In genomic region chr17:39793473-39793872, GRCh38 we compare ENCODE assay signal across 19 cellular contexts. TPM values are rescaled to one million over a fixed set of nuclear protein-coding genes. Genes with fewer than 3 reads are reported as not detected.
DNase-seq lines count a peak whose midpoint lies in the region; ATAC-seq and TF ChIP-seq lines count a peak whose summit lies in the region.
"Had no signal": no experiment of that assay in that cellular context is flagged by ENCODE, and none has a peak within 500 bp of the region (broad histone marks: within the 10 kb centered on the region; RNA-seq: fewer than 3 reads in every experiment).

No MANE protein-coding gene starts in this region.

- peaks cover 32% of the 10 kb centered on the region for H3K36me3 Mint-ChIP-seq in activated naive CD4-positive, alpha-beta T cell treated with anti-CD3 and anti-CD28 coated beads, Interleukin-2, amount 50 U/mL, for 24 hours
- peaks cover 5% of the 10 kb centered on the region for H3K36me3 Mint-ChIP-seq in T-helper 17 cell (ENCODE audit: low read depth)
- H3K36me3 Mint-ChIP-seq in central memory CD8-positive, alpha-beta T cell (ENCODE audit: insufficient read depth), result peaks cover 36% of the 10 kb centered on the region

- H3K23ac ChIP-seq in neuronal stem cell (ENCODE audit: low read depth, low read length, poor library complexity), result no peak overlapping the region

- H3K4me3 ChIP-seq in neuronal stem cell (ENCODE audit: low read length in 2 of 2) (no peak overlapping the region), PC-3 (ENCODE audit: low read length) (no peak overlapping the region)
- H3K4me3 ChIP-seq: lower lobe of right lung, thyroid gland had no signal

- H3K27me3 Mint-ChIP-seq in activated naive CD4-positive, alpha-beta T cell treated with anti-CD3 and anti-CD28 coated beads, Interleukin-2, amount 50 U/mL, for 24 hours, result no peaks in the 10 kb centered on the region
- no peaks in the 10 kb centered on the region for H3K27me3 Mint-ChIP-seq in T-helper 17 cell
- H3K27me3 Mint-ChIP-seq in central memory CD8-positive, alpha-beta T cell, result no peaks in the 10 kb centered on the region

- H2BK5ac ChIP-seq in neuronal stem cell (ENCODE audit: low read length), result no peak overlapping the region

- no CpG with 5 or more reads among the region's 2 CpGs for WGBS in neuronal stem cell (ENCODE audit: extremely low coverage in 2 of 2, insufficient read length in 2 of 2, insufficient replicate concordance in 1 of 2), 2 donors

- H2AFZ ChIP-seq in neuronal stem cell (ENCODE audit: low read length) (no peak overlapping the region), PC-3 (ENCODE audit: low read length) (no peak overlapping the region)

- H3K36me3 ChIP-seq in neuronal stem cell (replicated peaks in 1 of 2; ENCODE audit: control insufficient read depth in 2 of 2, insufficient read depth in 2 of 2, low read length in 2 of 2), result no peaks in the 10 kb centered on the region
- no peaks in the 10 kb centered on the region for H3K36me3 ChIP-seq in PC-3 (ENCODE audit: low read depth, low read length)
- H3K36me3 ChIP-seq: lower lobe of right lung, thyroid gland had no signal

- no peak overlapping the region for H2AK5ac ChIP-seq in neuronal stem cell (ENCODE audit: low read depth, low read length)

- no peak overlapping the region for H4K91ac ChIP-seq in neuronal stem cell (ENCODE audit: low read depth, low read length, poor library complexity)

- TF ChIP-seq CTCF in PC-3 (conservative IDR thresholded peaks at IDR 0.05; ENCODE audit: low read depth, low read length), result no peak

- H3K4me3 Mint-ChIP-seq in activated naive CD4-positive, alpha-beta T cell treated with anti-CD3 and anti-CD28 coated beads, Interleukin-2, amount 50 U/mL, for 24 hours, result peak overlapping the region; percentile 51
- peak overlapping the region; percentile 89 for H3K4me3 Mint-ChIP-seq in T-helper 17 cell
- H3K4me3 Mint-ChIP-seq in central memory CD8-positive, alpha-beta T cell, result peak overlapping the region; percentile 70

- no peaks in the 10 kb centered on the region for H3F3A ChIP-seq in PC-3 (ENCODE audit: low read length, unreplicated experiment)

- H3K4ac ChIP-seq in neuronal stem cell (ENCODE audit: low read length), result no peak overlapping the region

- no peak overlapping the region for H2BK120ac ChIP-seq in neuronal stem cell (ENCODE audit: low read depth, low read length)

- no peak overlapping the region for H3K14ac ChIP-seq in neuronal stem cell (ENCODE audit: low read length)

- H3K4me2 ChIP-seq in neuronal stem cell (ENCODE audit: insufficient read depth, low read length, poor library complexity, severe bottlenecking) (no peak overlapping the region), PC-3 (ENCODE audit: low read length) (no peak overlapping the region)

- H3K9me2 ChIP-seq in PC-3 (replicated peaks; ENCODE audit: low read length), result no peaks in the 10 kb centered on the region

- H3K9ac ChIP-seq in neuronal stem cell (ENCODE audit: low read depth, low read length, poor library complexity) (no peak overlapping the region), PC-3 (ENCODE audit: low read length) (no peak overlapping the region)

- no peak for ATAC-seq in T-helper 17 cell
- ATAC-seq in central memory CD8-positive, alpha-beta T cell (replicated peaks; ENCODE audit: extremely low read depth, poor library complexity, severe bottlenecking), result no peak
- no peak for ATAC-seq in HG03139 (IDR thresholded peaks at IDR 0.05; ENCODE audit: unreplicated experiment)
- ATAC-seq in PC-3, result no peak
- ATAC-seq: Right ventricle myocardium inferior had no signal

- peaks cover 75% of the 10 kb centered on the region for H3K4me1 Mint-ChIP-seq in activated naive CD4-positive, alpha-beta T cell treated with anti-CD3 and anti-CD28 coated beads, Interleukin-2, amount 50 U/mL, for 24 hours
- H3K4me1 Mint-ChIP-seq in T-helper 17 cell, result peaks cover 52% of the 10 kb centered on the region
- peaks cover 63% of the 10 kb centered on the region for H3K4me1 Mint-ChIP-seq in central memory CD8-positive, alpha-beta T cell

- H3K27me3 ChIP-seq in neuronal stem cell (ENCODE audit: control insufficient read depth in 3 of 3, insufficient read depth in 3 of 3, low read depth in 1 of 3, low read length in 3 of 3), result peaks cover 0 to 55% (median 0%) of the 10 kb centered on the region in 3 experiments
- H3K27me3 ChIP-seq in PC-3 (ENCODE audit: low read length), result peaks cover 8% of the 10 kb centered on the region; the same call in 1 of the 2 replicates
- H3K27me3 ChIP-seq: thyroid gland had no signal

- intact Hi-C loops in PC-3 (cut with micrococcal nuclease), result no loop called here

- H3K79me1 ChIP-seq in neuronal stem cell (ENCODE audit: low read depth, low read length), result no peaks in the 10 kb centered on the region

- no peak overlapping the region for H2BK12ac ChIP-seq in neuronal stem cell (ENCODE audit: low read length)

- H4K20me1 ChIP-seq in PC-3 (ENCODE audit: low read length), result no peaks in the 10 kb centered on the region

- H3K9me3 ChIP-seq in T-helper 17 cell (ENCODE audit: control insufficient read depth, low read length, poor library complexity, severe bottlenecking), result no peaks in the 10 kb centered on the region
- H3K9me3 ChIP-seq in neuronal stem cell (replicated peaks in 1 of 2; ENCODE audit: control insufficient read depth in 2 of 2, insufficient read depth in 1 of 2, low read depth in 1 of 2, low read length in 2 of 2), result no peaks in the 10 kb centered on the region
- H3K9me3 ChIP-seq in PC-3 (ENCODE audit: low read length), result no peaks in the 10 kb centered on the region
- H3K9me3 ChIP-seq: lower lobe of right lung, thyroid gland had no signal

- no peak for DNase-seq in activated naive CD4-positive, alpha-beta T cell treated with anti-CD3 and anti-CD28 coated beads, Interleukin-2, amount 50 U/mL, for 16 hours
- no peak for DNase-seq in T-helper 17 cell
- no peak for DNase-seq in central memory CD8-positive, alpha-beta T cell (ENCODE audit: low spot score in 2 of 2)
- no peak for DNase-seq in neuronal stem cell (ENCODE audit: low spot score)
- DNase-seq in NCI-H69 (lab: John Stamatoyannopoulos, UW), result no peak
- DNase-seq in PC-3, result no peak
- DNase-seq: lower lobe of right lung, NCI-H2107, NCI-H82, T1000, thyroid gland had no signal

- H3K27ac Mint-ChIP-seq in activated naive CD4-positive, alpha-beta T cell treated with anti-CD3 and anti-CD28 coated beads, Interleukin-2, amount 50 U/mL, for 24 hours, result peak overlapping the region; percentile 94
- H3K27ac Mint-ChIP-seq in T-helper 17 cell, result peak overlapping the region; percentile 96
- H3K27ac Mint-ChIP-seq in central memory CD8-positive, alpha-beta T cell (ENCODE audit: low read depth), result peak overlapping the region; percentile 91

- no peaks in the 10 kb centered on the region for H3K79me2 ChIP-seq in PC-3 (ENCODE audit: low read length)

- CTCF ChIA-PET in PC-3 (lab: Charles Lee), result no interaction called here

- BruUV-seq in PC-3 (replicated peaks; lab: Mats Ljungman, UMichigan), result no TSS peak

- no peaks in the 10 kb centered on the region for H3K9me3 Mint-ChIP-seq in activated naive CD4-positive, alpha-beta T cell treated with anti-CD3 and anti-CD28 coated beads, Interleukin-2, amount 50 U/mL, for 24 hours
- H3K9me3 Mint-ChIP-seq in central memory CD8-positive, alpha-beta T cell, result no peaks in the 10 kb centered on the region

- H3K27ac ChIP-seq in neuronal stem cell (replicated peaks; ENCODE audit: low read length), result no peak overlapping the region
- no peak overlapping the region for H3K27ac ChIP-seq in PC-3 (ENCODE audit: low read length)
- H3K27ac ChIP-seq: lower lobe of right lung, thyroid gland had no signal

- H2BK15ac ChIP-seq in neuronal stem cell (ENCODE audit: low read length), result no peak overlapping the region

- no peak overlapping the region for H3K18ac ChIP-seq in neuronal stem cell (ENCODE audit: low read length)

- peaks cover 0 to 6% of the 10 kb centered on the region in 2 donors for H3K4me1 ChIP-seq in neuronal stem cell (ENCODE audit: control insufficient read depth in 2 of 2, insufficient read depth in 1 of 2, low read depth in 1 of 2, low read length in 2 of 2)
- no peaks in the 10 kb centered on the region for H3K4me1 ChIP-seq in PC-3 (ENCODE audit: insufficient read depth, low read length)
- H3K4me1 ChIP-seq: lower lobe of right lung had no signal

- POLR2A ChIA-PET in PC-3 (lab: Charles Lee; ENCODE audit: unreplicated experiment), result no interaction called here

- no peak overlapping the region for H4K8ac ChIP-seq in neuronal stem cell (ENCODE audit: low read depth, low read length)

RNA-seq across cellular contexts. Expression of gene GRB7, which starts 55.7 kb away (rescaled TPM):
- total RNA-seq in T-helper 17 cell (not detected), PC-3 (2014; rRNA removed) (21.2 and 31.3 TPM in 2 replicates)
- 5.9 TPM for polyA plus RNA-seq in neuronal stem cell (2013, experiment 1 of 2)
- polyA plus RNA-seq in neuronal stem cell (2013, experiment 2 of 2), result 5.9 TPM
- total RNA-seq: activated CD8-positive, alpha-beta memory T cell treated with anti-CD3 and anti-CD28 coated beads for 36 hours; cerebellum; endothelial cell of umbilical vein; H4 had no signal
- polyA plus RNA-seq: neural cell had no signal

Comparison
In these comparisons a context has a peak if more than half of its experiments do, and no peak if none do; other contexts are left out.
1. RNA of gene GRB7, which starts 55.7 kb away (total RNA-seq): 21.2 to 31.3 TPM in PC-3; not detected in T-helper 17 cell; every median in the first group is over 10 times any median in the second.
2. Peak in every context shown above with its lines, with median percentiles within 50 percentile points of each other: H3K27ac Mint-ChIP-seq and H3K4me3 Mint-ChIP-seq.